ENCODE assay signal across 8 cellular contexts in the genomic region with DNA sequence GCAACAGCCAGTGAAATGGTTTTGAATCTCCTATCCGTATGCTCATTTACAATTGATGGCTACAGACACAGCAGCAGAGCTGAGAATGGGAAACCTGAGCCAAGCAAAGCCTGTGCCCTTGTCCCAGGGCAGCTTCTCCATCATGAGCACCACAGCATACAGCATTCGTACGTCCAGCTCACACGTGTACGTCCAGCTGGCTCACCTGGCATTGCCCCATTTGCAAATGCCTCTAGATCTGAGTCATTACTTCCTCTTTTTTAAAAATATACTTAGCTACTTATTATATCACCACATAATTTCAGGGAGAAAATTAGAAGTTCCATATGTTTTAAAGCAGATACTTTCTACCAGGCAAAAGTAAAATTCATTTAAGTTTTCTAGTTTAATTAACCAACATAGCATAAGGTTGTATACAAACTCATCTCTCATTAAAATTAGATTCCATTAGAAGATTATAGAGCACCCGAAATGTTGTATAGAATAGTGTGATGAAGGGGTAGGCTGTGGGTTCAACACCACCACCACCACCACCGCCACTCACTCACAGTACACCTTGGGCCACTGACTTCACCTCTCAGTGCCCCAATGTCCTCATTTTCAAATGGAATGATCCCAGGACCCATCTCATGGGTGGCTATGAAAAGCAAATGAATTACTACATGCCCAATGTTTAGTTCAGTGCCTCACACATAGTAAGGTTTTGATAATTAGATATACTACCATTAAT. TPM values are rescaled to one million over a fixed set of nuclear protein-coding genes. Genes with fewer than 3 reads are reported as not detected.
DNase-seq lines count a peak whose midpoint lies in the region; ATAC-seq and TF ChIP-seq lines count a peak whose summit lies in the region.

No MANE protein-coding gene starts in this region.

- POLR2A ChIA-PET in PC-3 (lab: Charles Lee; ENCODE audit: unreplicated experiment) = no interaction called here
- POLR2A ChIA-PET in naive thymus-derived CD4-positive, alpha-beta T cell (lab: Charles Lee) = no interaction called here

- intact Hi-C loops in PC-3 (cut with micrococcal nuclease) = loop anchor here (10.0 kb wide), 1 partner anchor 527 kb away; no protein-coding TSS in a partner anchor
- intact Hi-C loops in naive thymus-derived CD4-positive, alpha-beta T cell (cut with micrococcal nuclease) = no loop called here

- H3K9ac ChIP-seq in PC-3 (ENCODE audit: low read length) = no peak overlapping the region

- H3K36me3 Mint-ChIP-seq in stimulated activated naive B cell treated with anti-CD40 and anti-IgM and Interleukin-4, amounts not matched to agents 10 μg/mL and 1 μg/mL and 100 μg/mL, for 72 hours = peaks cover 0 to 7% of the 10 kb centered on the region in 2 donors
- peaks cover 0 to 7% (median 0%) of the 10 kb centered on the region in 5 donors for H3K36me3 Mint-ChIP-seq in naive thymus-derived CD4-positive, alpha-beta T cell

- H3K9me3 ChIP-seq in PC-3 (ENCODE audit: low read length) = no peaks in the 10 kb centered on the region
- H3K9me3 ChIP-seq in naive thymus-derived CD4-positive, alpha-beta T cell (ENCODE audit: control insufficient read depth in 2 of 3, low read length in 3 of 3) = no peaks in the 10 kb centered on the region

- no peaks in the 10 kb centered on the region for H3K79me2 ChIP-seq in PC-3 (ENCODE audit: low read length)

- DNase-seq in PC-3 (peak; percentile 74), NCI-H128 (lab: John Stamatoyannopoulos, UW; ENCODE audit: unreplicated experiment) (no peak), DMS 273 (lab: John Stamatoyannopoulos, UW; ENCODE audit: unreplicated experiment) (no peak), cerebellar cortex (ENCODE audit: low spot score) (no peak)
- peak; percentile 10 for DNase-seq in stimulated activated naive B cell treated with anti-CD40 and anti-IgM and Interleukin-4, amounts not matched to agents 10 μg/mL and 1 μg/mL and 100 μg/mL, for 72 hours
- no peak for DNase-seq in naive thymus-derived CD4-positive, alpha-beta T cell

- no TSS peak for BruUV-seq in PC-3 (replicated peaks; lab: Mats Ljungman, UMichigan)

- H4K20me1 ChIP-seq in PC-3 (ENCODE audit: low read length) = no peaks in the 10 kb centered on the region

- H3K27me3 Mint-ChIP-seq in stimulated activated naive B cell treated with anti-CD40 and anti-IgM and Interleukin-4, amounts not matched to agents 10 μg/mL and 1 μg/mL and 100 μg/mL, for 72 hours = peaks cover 15 to 16% of the 10 kb centered on the region in 2 donors
- peaks cover 0 to 28% (median 0%) of the 10 kb centered on the region in 5 donors for H3K27me3 Mint-ChIP-seq in naive thymus-derived CD4-positive, alpha-beta T cell

- no peak overlapping the region for H3K27ac ChIP-seq in PC-3 (ENCODE audit: low read length)
- H3K27ac ChIP-seq in naive thymus-derived CD4-positive, alpha-beta T cell (ENCODE audit: low read depth, low read length) = no peak overlapping the region

- no peaks in the 10 kb centered on the region for H3K9me2 ChIP-seq in PC-3 (replicated peaks; ENCODE audit: low read length)

- CTCF ChIA-PET in PC-3 (lab: Charles Lee) = no interaction called here
- CTCF ChIA-PET in naive thymus-derived CD4-positive, alpha-beta T cell (lab: Charles Lee) = no interaction called here

- H3K27ac Mint-ChIP-seq in stimulated activated naive B cell treated with anti-CD40 and anti-IgM and Interleukin-4, amounts not matched to agents 10 μg/mL and 1 μg/mL and 100 μg/mL, for 72 hours = no peak overlapping the region
- no peak overlapping the region for H3K27ac Mint-ChIP-seq in naive thymus-derived CD4-positive, alpha-beta T cell

- H3K4me2 ChIP-seq in PC-3 (ENCODE audit: low read length) = 0 out of 2 replicates have a peak overlapping the region, but pooled peaks have one; percentile 14

- no peaks in the 10 kb centered on the region for H3F3A ChIP-seq in PC-3 (ENCODE audit: low read length, unreplicated experiment)

- ATAC-seq in GM19351 (IDR thresholded peaks at IDR 0.05; ENCODE audit: unreplicated experiment) (peak; percentile 90), HG03064 (IDR thresholded peaks at IDR 0.05; ENCODE audit: low read depth, unreplicated experiment) (peak; percentile 92), PC-3 (peak; percentile 70)
- ATAC-seq in stimulated activated naive B cell treated with anti-CD40 and anti-IgM and Interleukin-4, amounts not matched to agents 10 μg/mL and 1 μg/mL and 100 μg/mL, for 72 hours (replicated peaks) = peak; percentile 96 to 98
- ATAC-seq in naive thymus-derived CD4-positive, alpha-beta T cell = no peak

- H2AFZ ChIP-seq in PC-3 (ENCODE audit: low read length) = no peak overlapping the region

- H3K4me3 Mint-ChIP-seq in stimulated activated naive B cell treated with anti-CD40 and anti-IgM and Interleukin-4, amounts not matched to agents 10 μg/mL and 1 μg/mL and 100 μg/mL, for 72 hours = no peak overlapping the region
- no peak overlapping the region for H3K4me3 Mint-ChIP-seq in naive thymus-derived CD4-positive, alpha-beta T cell

- no peak for TF ChIP-seq CTCF in PC-3 (conservative IDR thresholded peaks at IDR 0.05; ENCODE audit: low read depth, low read length)

- H3K9me3 Mint-ChIP-seq in stimulated activated naive B cell treated with anti-CD40 and anti-IgM and Interleukin-4, amounts not matched to agents 10 μg/mL and 1 μg/mL and 100 μg/mL, for 72 hours = peaks cover 4 to 9% of the 10 kb centered on the region in 2 donors
- peaks cover 0 to 8% (median 0%) of the 10 kb centered on the region in 11 donors for H3K9me3 Mint-ChIP-seq in naive thymus-derived CD4-positive, alpha-beta T cell

- H3K36me3 ChIP-seq in PC-3 (ENCODE audit: low read depth, low read length) = no peaks in the 10 kb centered on the region
- H3K36me3 ChIP-seq in naive thymus-derived CD4-positive, alpha-beta T cell (ENCODE audit: control insufficient read depth in 2 of 3, insufficient read depth in 3 of 3, low read length in 3 of 3) = no peaks in the 10 kb centered on the region

- no peak overlapping the region for H3K4me3 ChIP-seq in PC-3 (ENCODE audit: low read length)
- no peak overlapping the region for H3K4me3 ChIP-seq in naive thymus-derived CD4-positive, alpha-beta T cell (ENCODE audit: low read length)

- H3K4me1 Mint-ChIP-seq in stimulated activated naive B cell treated with anti-CD40 and anti-IgM and Interleukin-4, amounts not matched to agents 10 μg/mL and 1 μg/mL and 100 μg/mL, for 72 hours = peaks cover 10 to 13% of the 10 kb centered on the region in 2 donors
- peaks cover 0 to 7% (median 0%) of the 10 kb centered on the region in 7 donors for H3K4me1 Mint-ChIP-seq in naive thymus-derived CD4-positive, alpha-beta T cell

- H3K27me3 ChIP-seq in PC-3 (ENCODE audit: low read length) = no peaks in the 10 kb centered on the region
- no peaks in the 10 kb centered on the region for H3K27me3 ChIP-seq in naive thymus-derived CD4-positive, alpha-beta T cell (ENCODE audit: control insufficient read depth in 2 of 2, insufficient read depth in 2 of 2, low read length in 2 of 2)

- H3K4me1 ChIP-seq in PC-3 (ENCODE audit: insufficient read depth, low read length) = peaks cover 17% of the 10 kb centered on the region
- H3K4me1 ChIP-seq in naive thymus-derived CD4-positive, alpha-beta T cell (ENCODE audit: control insufficient read depth in 2 of 2, insufficient read depth in 2 of 2, low read length in 2 of 2) = no peaks in the 10 kb centered on the region

RNA-seq across cellular contexts. Expression of gene TMEM177, which starts 31.4 kb away (rescaled TPM):
- total RNA-seq in PC-3 (2014; rRNA removed) = 21.6 and 23.7 TPM in 2 replicates
- 10 to 100 TPM in 3 of 5 experiments, 1 to 10 TPM in 2; 5.5 to 38.1 (median 11.6) TPM for total RNA-seq in naive thymus-derived CD4-positive, alpha-beta T cell
- 10 to 100 TPM; 15.4 to 27.6 TPM for polyA plus RNA-seq in naive thymus-derived CD4-positive, alpha-beta T cell

Comparison
In these comparisons a context has a peak if more than half of its experiments do, and no peak if none do; other contexts are left out.
1. DNase-seq: peak in PC-3 (single experiment) and stimulated activated naive B cell treated with anti-CD40 and anti-IgM and Interleukin-4, amounts not matched to agents 10 μg/mL and 1 μg/mL and 100 μg/mL, for 72 hours (single experiment); none in NCI-H128 (single experiment), DMS 273 (single experiment), naive thymus-derived CD4-positive, alpha-beta T cell (0 of 9) and cerebellar cortex (single experiment).